In the genomic region with DNA sequence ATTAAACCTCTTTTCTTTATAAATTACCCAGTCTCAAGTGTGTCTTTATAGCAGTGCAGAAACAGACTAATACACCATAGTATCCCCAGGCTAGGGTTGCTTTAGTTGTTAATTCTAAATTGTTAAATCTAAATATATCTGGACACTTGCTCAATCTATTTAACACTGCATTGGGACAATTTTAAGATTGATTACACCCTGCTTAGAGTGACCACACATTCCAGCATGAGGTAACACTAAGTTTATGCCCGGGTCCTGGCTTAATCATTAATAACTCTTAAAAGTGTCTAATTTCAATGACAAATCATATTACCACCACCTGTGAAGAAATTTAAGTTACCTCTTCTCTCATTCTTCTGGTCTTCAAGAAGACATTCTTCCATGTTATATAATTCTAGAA, we compare ENCODE assay signal across 30 cellular contexts.
"Had no signal": no experiment of that assay in that cellular context is flagged by ENCODE, and none has a peak within 500 bp of the region (broad histone marks: within the 10 kb centered on the region; RNA-seq: fewer than 3 reads in every experiment).

No MANE protein-coding gene starts in this region.

- H3K36me3 ChIP-seq: brain microvascular endothelial cell, MG63, SJSA1 had no signal

- H3K4me1 ChIP-seq: SJSA1 had no signal

- H3K4me3 ChIP-seq: MG63, SJSA1 had no signal

- H3K9ac ChIP-seq: SK-N-SH had no signal

- H3K9me3 ChIP-seq: MG63, SJSA1, SK-N-SH had no signal

- ATAC-seq: activated CD8-positive, alpha-beta memory T cell treated with anti-CD3 and anti-CD28 coated beads, Interleukin-2, amount 10 ng/mL, durations not matched to agents 7 days and 5 days; activated naive CD8-positive, alpha-beta T cell treated with anti-CD3 and anti-CD28 coated beads, Interleukin-2, amount 50 U/mL, for 24 hours; Panc1 had no signal

- H3K27me3 ChIP-seq: brain microvascular endothelial cell, MG63, SJSA1 had no signal

- DNase-seq: activated B cell treated with CpG ODN at 0.5 μM for 24 hours; activated CD4-positive, alpha-beta memory T cell treated with anti-CD3 and anti-CD28 coated beads, Interleukin-2, amount 10 ng/mL, durations not matched to agents 7 days and 5 days; activated CD4-positive, alpha-beta T cell treated with anti-CD3 and anti-CD28 coated beads for 4 hours; activated CD4-positive, CD25-positive, alpha-beta regulatory T cell treated with anti-CD3 and anti-CD28 coated beads, Interleukin-2, amount 50 U/mL, for 72 hours; activated CD8-positive, alpha-beta memory T cell treated with anti-CD3 and anti-CD28 coated beads for 24 hours; activated CD8-positive, alpha-beta memory T cell treated with anti-CD3 and anti-CD28 coated beads, Interleukin-2, amount 10 ng/mL, durations not matched to agents 7 days and 5 days; activated CD8-positive, alpha-beta memory T cell treated with anti-CD3 and anti-CD28 coated beads, Interleukin-2, amount 50 U/mL, for 48 hours; activated effector memory CD4-positive, alpha-beta T cell treated with Interleukin-2 at 50 U/mL for 16 hours; activated naive CD4-positive, alpha-beta T cell treated with anti-CD3 and anti-CD28 coated beads, Interleukin-2, amount 10 ng/mL, durations not matched to agents 7 days and 5 days; activated naive CD8-positive, alpha-beta T cell treated with anti-CD3 and anti-CD28 coated beads, Interleukin-2, amount 50 U/mL, for 24 hours; activated T-cell treated with anti-CD3 and anti-CD28 coated beads, Interleukin-2, amount 50 U/mL, for 48 hours; anterior cingulate cortex; brain microvascular endothelial cell; central memory CD4-positive, alpha-beta T cell; Kasumi-1; KG1; MG63; NCI-H1048; NCI-H1436 treated with DMSO at 0.1 percent for 48 hours; NCI-H1694 treated with DMSO at 0.1 percent for 48 hours; NCI-H2029; NCI-H345; NCI-H524 treated with DMSO at 0.1 percent for 48 hours; RPMI8226; SHP77 treated with DMSO at 0.1 percent for 48 hours; SK-N-SH had no signal

- H3K4me2 ChIP-seq: SK-N-SH had no signal

- FAIRE-seq: TTC549 had no signal

- H3K27ac ChIP-seq: brain microvascular endothelial cell, SJSA1, VCaP had no signal
